Comparison of ENCODE assay signal across 9 cellular contexts in the genomic region with DNA sequence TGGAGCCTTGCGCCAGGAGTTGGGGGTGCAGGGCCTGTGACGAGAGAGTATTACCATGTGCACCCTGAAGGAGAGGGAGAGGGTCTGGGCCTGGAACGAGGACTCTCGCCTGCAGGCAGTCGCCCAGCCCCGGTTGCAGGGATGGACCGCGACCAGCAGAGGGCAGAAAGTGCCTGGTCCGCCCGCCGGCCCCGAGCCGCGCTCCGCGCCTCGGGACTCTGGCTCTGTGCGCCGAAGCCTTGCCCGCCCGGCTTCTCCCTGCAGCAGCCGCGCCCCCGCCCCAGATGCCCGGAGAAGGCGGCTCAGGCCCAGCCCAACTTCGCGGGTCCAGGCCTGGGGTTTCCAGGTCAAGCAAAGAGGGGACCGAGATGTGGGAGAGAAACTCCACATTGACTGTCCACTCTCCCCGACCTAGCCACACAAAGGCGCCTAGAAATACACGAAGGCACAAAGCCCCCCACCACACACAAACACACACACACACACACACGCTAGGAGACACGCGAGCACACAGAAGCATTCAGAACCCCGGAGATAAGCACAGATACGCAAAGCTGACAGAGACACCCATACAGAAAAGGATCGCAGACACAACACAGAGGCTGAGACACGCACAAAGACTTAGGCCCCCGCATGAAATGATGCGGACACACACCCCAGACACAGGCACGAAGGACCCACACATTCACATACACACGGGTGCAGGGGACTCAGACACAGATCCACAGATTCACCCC. TPM values are rescaled to one million over a fixed set of nuclear protein-coding genes. Genes with fewer than 3 reads are reported as not detected.
DNase-seq lines count a peak whose midpoint lies in the region; ATAC-seq, FAIRE-seq and TF ChIP-seq lines count a peak whose summit lies in the region.
"Had no signal": no experiment of that assay in that cellular context is flagged by ENCODE, and none has a peak within 500 bp of the region (broad histone marks: within the 10 kb centered on the region; RNA-seq: fewer than 3 reads in every experiment).

No MANE protein-coding gene starts in this region.

- H3K9me3 ChIP-seq in Peyer's patch (no peaks in the 10 kb centered on the region), subcutaneous abdominal adipose tissue (ENCODE audit: control insufficient read depth in 5 of 5, low read length in 5 of 5) (no peaks in the 10 kb centered on the region)

- intact Hi-C loops in activated T-helper 2 cell treated with anti-CD3 and anti-CD28 coated beads, Interferon-gamma antibody, Interleukin-2, Interleukin-4, amounts not matched to agents 10 μg/mL and 5 μg/mL and 100 μg/mL, durations not matched to agents 14 hours and 24 hours and 36 hours (cut with micrococcal nuclease), result loop anchor here (2.0 to 5.0 kb wide), 2 partner anchors 13 to 171 kb away; no protein-coding TSS in a partner anchor

- peaks cover 11% of the 10 kb centered on the region for H3K4me1 Mint-ChIP-seq in activated T-helper 2 cell treated with anti-CD3 and anti-CD28 coated beads, Interferon-gamma antibody, Interleukin-2, Interleukin-4, amounts not matched to agents 10 μg/mL and 5 μg/mL and 100 μg/mL, durations not matched to agents 14 hours and 24 hours and 36 hours (ENCODE audit: low read depth)

- H3K27me3 ChIP-seq in Peyer's patch (peaks cover 0 to 45% of the 10 kb centered on the region in 2 donors), subcutaneous abdominal adipose tissue (ENCODE audit: control insufficient read depth in 5 of 5, insufficient read depth in 4 of 5, low read length in 5 of 5) (peaks cover 57 to 79% (median 64%) of the 10 kb centered on the region in 5 donors)

- no peak for TF ChIP-seq POLR2A in Peyer's patch (IDR thresholded peaks at IDR 0.05)

- H3K4me1 ChIP-seq in Peyer's patch, result peaks cover 3 to 42% (median 20%) of the 10 kb centered on the region in 4 donors
- peaks cover 0 to 44% (median 39%) of the 10 kb centered on the region in 5 donors for H3K4me1 ChIP-seq in subcutaneous abdominal adipose tissue (ENCODE audit: control insufficient read depth in 5 of 5, insufficient read depth in 5 of 5, low read length in 5 of 5)

- H3K27me3 Mint-ChIP-seq in activated T-helper 2 cell treated with anti-CD3 and anti-CD28 coated beads, Interferon-gamma antibody, Interleukin-2, Interleukin-4, amounts not matched to agents 10 μg/mL and 5 μg/mL and 100 μg/mL, durations not matched to agents 14 hours and 24 hours and 36 hours (ENCODE audit: low read depth), result peaks cover 75% of the 10 kb centered on the region

- H3K4me3 Mint-ChIP-seq in activated T-helper 2 cell treated with anti-CD3 and anti-CD28 coated beads, Interferon-gamma antibody, Interleukin-2, Interleukin-4, amounts not matched to agents 10 μg/mL and 5 μg/mL and 100 μg/mL, durations not matched to agents 14 hours and 24 hours and 36 hours (ENCODE audit: low read depth), result no peak overlapping the region

- FAIRE-seq in HTR-8/SVneo (lab: Jason Lieb, UNC), result peak; percentile 44
- FAIRE-seq: TTC549 had no signal

- H3K9me3 Mint-ChIP-seq in activated T-helper 2 cell treated with anti-CD3 and anti-CD28 coated beads, Interferon-gamma antibody, Interleukin-2, Interleukin-4, amounts not matched to agents 10 μg/mL and 5 μg/mL and 100 μg/mL, durations not matched to agents 14 hours and 24 hours and 36 hours, result no peaks in the 10 kb centered on the region

- H3K36me3 Mint-ChIP-seq in activated T-helper 2 cell treated with anti-CD3 and anti-CD28 coated beads, Interferon-gamma antibody, Interleukin-2, Interleukin-4, amounts not matched to agents 10 μg/mL and 5 μg/mL and 100 μg/mL, durations not matched to agents 14 hours and 24 hours and 36 hours (ENCODE audit: low read depth), result no peaks in the 10 kb centered on the region

- peak; percentile 70 for DNase-seq in COR-L47 (lab: John Stamatoyannopoulos, UW)
- peak; percentile 70 for DNase-seq in HTR-8/SVneo (ENCODE audit: insufficient read length, low spot score)
- peak; percentile 56 to 82 (median 82) for DNase-seq in Peyer's patch
- peak; percentile 64 for DNase-seq in activated T-helper 2 cell treated with anti-CD3 and anti-CD28 coated beads, Interferon-gamma antibody, Interleukin-2, Interleukin-4, amounts not matched to agents 10 μg/mL and 5 μg/mL and 100 μg/mL, durations not matched to agents 14 hours and 24 hours and 36 hours (ENCODE audit: low spot score)
- DNase-seq in fibroblast of the aortic adventitia (ENCODE audit: low read depth), result peak; percentile 47
- peak in 44 of 56 donors; percentile 5 to 77 (median 32) for DNase-seq in nucleus accumbens (lab: John Stamatoyannopoulos, UW)

- TF ChIP-seq CTCF in Peyer's patch (IDR thresholded peaks at IDR 0.05) (peak; percentile 34 to 78 (median 76)), fibroblast of the aortic adventitia (IDR thresholded peaks at IDR 0.05; ENCODE audit: insufficient read depth, low read length) (peak; percentile 76)

- ATAC-seq in HG03045 (IDR thresholded peaks at IDR 0.05; ENCODE audit: unreplicated experiment), result no peak

- peak overlapping the region in 3 of 4 donors; percentile 13 to 32 (median 30) for H3K4me3 ChIP-seq in Peyer's patch
- H3K4me3 ChIP-seq in fibroblast of the aortic adventitia (ENCODE audit: low read depth, low read length), result no peak overlapping the region
- H3K4me3 ChIP-seq in subcutaneous abdominal adipose tissue (ENCODE audit: low read depth in 1 of 5, low read length in 5 of 5), result peak overlapping the region in 4 of 5 donors; percentile 3 to 50 (median 33)

- no peaks in the 10 kb centered on the region for H3K36me3 ChIP-seq in Peyer's patch
- H3K36me3 ChIP-seq in subcutaneous abdominal adipose tissue (ENCODE audit: control insufficient read depth in 5 of 5, insufficient read depth in 5 of 5, low read length in 5 of 5), result no peaks in the 10 kb centered on the region

- peak overlapping the region; percentile 22 for H3K27ac Mint-ChIP-seq in activated T-helper 2 cell treated with anti-CD3 and anti-CD28 coated beads, Interferon-gamma antibody, Interleukin-2, Interleukin-4, amounts not matched to agents 10 μg/mL and 5 μg/mL and 100 μg/mL, durations not matched to agents 14 hours and 24 hours and 36 hours

- H3K27ac ChIP-seq in Peyer's patch (no peak overlapping the region), subcutaneous abdominal adipose tissue (ENCODE audit: low read depth, low read length) (no peak overlapping the region)

- no peak overlapping the region for H3K9ac ChIP-seq in subcutaneous abdominal adipose tissue (ENCODE audit: low read length in 5 of 5)

RNA-seq across cellular contexts. Expression of a gene that starts 2.0 kb away (rescaled TPM):
- not detected for total RNA-seq in Peyer's patch
- total RNA-seq in activated T-helper 2 cell treated with anti-CD3 and anti-CD28 coated beads, Interferon-gamma antibody, Interleukin-2, Interleukin-4, amounts not matched to agents 10 μg/mL and 5 μg/mL and 100 μg/mL, durations not matched to agents 14 hours and 24 hours and 36 hours, result not detected in 2 replicates
- total RNA-seq in fibroblast of the aortic adventitia (ENCODE audit: low replicate concordance), result not detected in 2 replicates

Comparison
In these comparisons a context has a peak if more than half of its experiments do, and no peak if none do; other contexts are left out.
1. DNase-seq: peak in every context shown above with its lines; median percentile 82 in Peyer's patch; 70 in COR-L47; 70 in HTR-8/SVneo; 64 in activated T-helper 2 cell treated with anti-CD3 and anti-CD28 coated beads, Interferon-gamma antibody, Interleukin-2, Interleukin-4, amounts not matched to agents 10 μg/mL and 5 μg/mL and 100 μg/mL, durations not matched to agents 14 hours and 24 hours and 36 hours; 47 in fibroblast of the aortic adventitia; 32 in nucleus accumbens.